Comparison of ENCODE assay signal across 16 cellular contexts in genomic region chr17:80621335-80622169, GRCh38.
DNase-seq lines count a peak whose midpoint lies in the region; ATAC-seq, FAIRE-seq and TF ChIP-seq lines count a peak whose summit lies in the region.
"Had no signal": no experiment of that assay in that cellular context is flagged by ENCODE, and none has a peak within 500 bp of the region (broad histone marks: within the 10 kb centered on the region; RNA-seq: fewer than 3 reads in every experiment).

No MANE protein-coding gene starts in this region.

- no peaks in the 10 kb centered on the region for H3K9me3 Mint-ChIP-seq in T-helper 2 cell treated with Interferon-gamma antibody and Interleukin-4, amounts not matched to agents 5 μg/mL and 100 μg/mL, for 36 hours
- no peaks in the 10 kb centered on the region for H3K9me3 Mint-ChIP-seq in osteocyte (ENCODE audit: unreplicated experiment)
- H3K9me3 Mint-ChIP-seq: IgD-negative memory B cell had no signal

- TF ChIP-seq CTCF in DND-41 (IDR thresholded peaks at IDR 0.05; ENCODE audit: borderline replicate concordance, extremely low read depth, low read length, poor library complexity, severe bottlenecking) (no peak), osteocyte (IDR thresholded peaks at IDR 0.05) (no peak)

- H3K9me3 ChIP-seq in DND-41 (ENCODE audit: insufficient read depth, low read length, severe bottlenecking) (no peaks in the 10 kb centered on the region), SJCRH30 (replicated peaks) (no peaks in the 10 kb centered on the region)
- H3K9me3 ChIP-seq: gastrocnemius medialis, pancreas, thyroid gland had no signal

- peaks cover 69% of the 10 kb centered on the region for H3K79me2 ChIP-seq in DND-41 (ENCODE audit: insufficient read depth, low read length)

- ATAC-seq in DND-41 (ENCODE audit: insufficient read depth, low read depth) (peak; percentile 78), left lobe of liver (no peak)
- ATAC-seq: gastrocnemius medialis, pancreas had no signal

- H3K4me1 ChIP-seq in DND-41 (ENCODE audit: insufficient read depth, low read length), result peaks cover 47% of the 10 kb centered on the region
- H3K4me1 ChIP-seq in SJCRH30, result peaks cover 33% of the 10 kb centered on the region
- H3K4me1 ChIP-seq: pancreas had no signal

- no peaks in the 10 kb centered on the region for H3K27me3 Mint-ChIP-seq in T-helper 2 cell treated with Interferon-gamma antibody and Interleukin-4, amounts not matched to agents 5 μg/mL and 100 μg/mL, for 36 hours (ENCODE audit: low read depth)
- H3K27me3 Mint-ChIP-seq in osteocyte (ENCODE audit: unreplicated experiment), result no peaks in the 10 kb centered on the region
- H3K27me3 Mint-ChIP-seq: IgD-negative memory B cell had no signal

- H3K27me3 ChIP-seq in DND-41 (ENCODE audit: insufficient read depth, low read length, poor library complexity) (no peaks in the 10 kb centered on the region), SJCRH30 (no peaks in the 10 kb centered on the region)
- H3K27me3 ChIP-seq: gastrocnemius medialis, pancreas, thyroid gland had no signal

- FAIRE-seq in GM12891 (lab: Jason Lieb, UNC), result no peak
- FAIRE-seq: endometrium, pancreas had no signal

- peaks cover 8% of the 10 kb centered on the region for H3K36me3 Mint-ChIP-seq in T-helper 2 cell treated with Interferon-gamma antibody and Interleukin-4, amounts not matched to agents 5 μg/mL and 100 μg/mL, for 36 hours (ENCODE audit: low read depth)
- H3K36me3 Mint-ChIP-seq in osteocyte (ENCODE audit: unreplicated experiment), result peaks cover 3% of the 10 kb centered on the region

- no peak for DNase-seq in T-helper 2 cell treated with Interferon-gamma antibody and Interleukin-4, amounts not matched to agents 5 μg/mL and 100 μg/mL, for 36 hours (ENCODE audit: low spot score)
- DNase-seq in T-helper 2 cell, result no peak
- DNase-seq in DND-41, result peak; percentile 49
- peak; percentile 81 to 92 for DNase-seq in SJCRH30
- DNase-seq in left lobe of liver (ENCODE audit: low spot score), result peak; percentile 39
- DNase-seq in occipital lobe (lab: John Stamatoyannopoulos, UW), result no peak
- DNase-seq in GM12891 (ENCODE audit: insufficient read length, low spot score), result no peak
- no peak for DNase-seq in osteocyte (ENCODE audit: extremely low spot score, unreplicated experiment)
- DNase-seq: gastrocnemius medialis; NCI-H1694 treated with DMSO at 0.1 percent for 48 hours; NCI-H748 treated with DMSO at 0.1 percent for 48 hours; pancreas; stimulated activated CD4-positive, alpha-beta T cell treated with anti-CD3 and anti-CD28 coated beads, Interleukin-15, amount 100 ng/mL, for 24 hours; thyroid gland had no signal

- peaks cover 40% of the 10 kb centered on the region for H3K4me1 Mint-ChIP-seq in T-helper 2 cell treated with Interferon-gamma antibody and Interleukin-4, amounts not matched to agents 5 μg/mL and 100 μg/mL, for 36 hours (ENCODE audit: low read depth)
- H3K4me1 Mint-ChIP-seq in osteocyte (ENCODE audit: unreplicated experiment), result peaks cover 12% of the 10 kb centered on the region

- H2AFZ ChIP-seq in DND-41 (ENCODE audit: low read depth, low read length), result no peak overlapping the region

- peak overlapping the region; percentile 76 for H3K27ac Mint-ChIP-seq in T-helper 2 cell treated with Interferon-gamma antibody and Interleukin-4, amounts not matched to agents 5 μg/mL and 100 μg/mL, for 36 hours
- H3K27ac Mint-ChIP-seq in osteocyte (ENCODE audit: unreplicated experiment), result no peak overlapping the region

- peak overlapping the region; percentile 44 for H3K4me3 Mint-ChIP-seq in T-helper 2 cell treated with Interferon-gamma antibody and Interleukin-4, amounts not matched to agents 5 μg/mL and 100 μg/mL, for 36 hours
- H3K4me3 Mint-ChIP-seq in osteocyte (ENCODE audit: unreplicated experiment), result no peak overlapping the region
- H3K4me3 Mint-ChIP-seq: IgD-negative memory B cell had no signal

- H3K9ac ChIP-seq in DND-41 (ENCODE audit: low read depth, low read length), result peak overlapping the region; percentile 34

- no peak for TF ChIP-seq POLR2A in GM12891 (IDR thresholded peaks at IDR 0.05; ENCODE audit: low read depth, low read length)

- H3K36me3 ChIP-seq in DND-41 (ENCODE audit: insufficient read depth, low read length), result peaks cover 12% of the 10 kb centered on the region; the same call in 1 of the 2 replicates
- peaks cover 8% of the 10 kb centered on the region for H3K36me3 ChIP-seq in SJCRH30
- H3K36me3 ChIP-seq: gastrocnemius medialis, pancreas, thyroid gland had no signal

- peak overlapping the region; percentile 56 for H3K4me2 ChIP-seq in DND-41 (ENCODE audit: insufficient read depth, low read length)

- H3K27ac ChIP-seq in DND-41 (ENCODE audit: low read length), result peak overlapping the region; percentile 86
- peak overlapping the region; percentile 45 for H3K27ac ChIP-seq in SJCRH30
- H3K27ac ChIP-seq: pancreas, thyroid gland had no signal

- H4K20me1 ChIP-seq in DND-41 (ENCODE audit: insufficient read depth, low read length), result peaks cover 26% of the 10 kb centered on the region; the same call in 1 of the 2 replicates

- H3K4me3 ChIP-seq in DND-41 (ENCODE audit: low read depth in 1 of 2, low read length in 2 of 2) (peak overlapping the region in 1 of 2 experiments; percentile 28; a peak in 2 of 4 replicates), SJCRH30 (no peak overlapping the region)
- H3K4me3 ChIP-seq: gastrocnemius medialis, pancreas, thyroid gland had no signal

TF ChIP-seq in GM12891, 5 proteins besides CTCF, POLR2A, EP300 and RAD21:
- TF ChIP-seq PAX5 (IDR thresholded peaks at IDR 0.05; ENCODE audit: insufficient read depth, low read length, severe bottlenecking) (no peak), POU2F2 (IDR thresholded peaks at IDR 0.05; ENCODE audit: low read depth, low read length) (no peak), POLR2AphosphoS5 (IDR thresholded peaks at IDR 0.05; ENCODE audit: low read depth, low read length) (no peak), SPI1 (IDR thresholded peaks at IDR 0.05; ENCODE audit: low read depth, low read length) (no peak), TAF1 (IDR thresholded peaks at IDR 0.05; ENCODE audit: low read depth, low read length) (no peak)

Comparison
In these comparisons a context has a peak if more than half of its experiments do, and no peak if none do; other contexts are left out.
1. DNase-seq: peak in DND-41 (single experiment), SJCRH30 (2 of 2) and left lobe of liver (single experiment); none in T-helper 2 cell treated with Interferon-gamma antibody and Interleukin-4, amounts not matched to agents 5 μg/mL and 100 μg/mL, for 36 hours (single experiment), T-helper 2 cell (0 of 5), occipital lobe (single experiment), GM12891 (single experiment) and osteocyte (single experiment).